Comparison of ENCODE assay signal across 39 cellular contexts in genomic region chr1:19955529-19956170, GRCh38. TPM values are rescaled to one million over a fixed set of nuclear protein-coding genes. Genes with fewer than 3 reads are reported as not detected.
"Had no signal": no experiment of that assay in that cellular context is flagged by ENCODE, and none has a peak within 500 bp of the region (broad histone marks: within the 10 kb centered on the region; RNA-seq: fewer than 3 reads in every experiment).

No MANE protein-coding gene starts in this region.

- H3K4me3 Mint-ChIP-seq: activated B cell treated with CpG ODN at 0.5 μM for 24 hours; activated CD8-positive, alpha-beta T cell treated with anti-CD3 and anti-CD28 coated beads for 36 hours; activated T-cell treated with anti-CD3 and anti-CD28 coated beads, Interleukin-2, amount 50 U/mL, for 4 hours; activated T-helper 17 cell treated with anti-CD3 and anti-CD28 coated beads, Interleukin-2, amount 50 U/mL, for 72 hours; effector memory CD8-positive, alpha-beta T cell; immature natural killer cell; mesothelial cell of epicardium; naive B cell; nephron progenitor cell; type B pancreatic cell had no signal

- H3K4me3 ChIP-seq: gastroesophageal sphincter, ovary, skin epidermis, testis, uterus had no signal

- H3K4me1 Mint-ChIP-seq: activated T-helper 17 cell treated with anti-CD3 and anti-CD28 coated beads, Interleukin-2, amount 50 U/mL, for 72 hours; immature natural killer cell; nephron progenitor cell had no signal

- H3K9me3 Mint-ChIP-seq: activated CD8-positive, alpha-beta T cell treated with anti-CD3 and anti-CD28 coated beads for 36 hours; activated T-cell treated with anti-CD3 and anti-CD28 coated beads, Interleukin-2, amount 50 U/mL, for 4 hours; activated T-helper 17 cell treated with anti-CD3 and anti-CD28 coated beads, Interleukin-2, amount 50 U/mL, for 72 hours; effector memory CD8-positive, alpha-beta T cell had no signal

- H3K36me3 Mint-ChIP-seq: immature natural killer cell, mesothelial cell of epicardium, type B pancreatic cell had no signal

- DNase-seq: activated B cell treated with CpG ODN at 0.5 μM for 24 hours; activated CD4-positive, alpha-beta T cell treated with anti-CD3 and anti-CD28 coated beads, Interleukin-2, amount 50 U/mL, for 1 hour; activated CD8-positive, alpha-beta T cell treated with anti-CD3 and anti-CD28 coated beads for 36 hours; activated gamma-delta T cell treated with Interleukin-2 at 50 U/mL for 16 hours; activated naive CD4-positive, alpha-beta T cell treated with anti-CD3 and anti-CD28 coated beads, Interleukin-2, amount 50 U/mL, for 16 hours; activated T-cell treated with anti-CD3 and anti-CD28 coated beads, Interleukin-2, amount 50 U/mL, for 4 hours; amniotic stem cell; brain microvascular endothelial cell; caudate nucleus; cortex of kidney; effector memory CD8-positive, alpha-beta T cell; hippocampal formation; immature natural killer cell; kidney; left colon; mammary epithelial cell; naive B cell; nephron progenitor cell; ovary; stimulated activated CD4-positive, alpha-beta T cell treated with anti-CD3 and anti-CD28 coated beads, Interleukin-12 subunit alpha, Interleukin-12 subunit beta, amount 100 ng/mL, for 4 hours; stimulated activated CD4-positive, alpha-beta T cell treated with anti-CD3 and anti-CD28 coated beads, Interleukin-4, amount 100 ng/mL, for 1 hour; stimulated activated naive CD8-positive, alpha-beta T cell treated with anti-CD3 and anti-CD28 coated beads, Interleukin-15, Interleukin-2, amounts not matched to agents 100 U/mL and 50 U/mL, for 24 hours; T1000; testis; uterus had no signal

- ATAC-seq: activated CD8-positive, alpha-beta T cell treated with anti-CD3 and anti-CD28 coated beads for 36 hours; activated T-cell treated with anti-CD3 and anti-CD28 coated beads, Interleukin-2, amount 50 U/mL, for 4 hours; activated T-helper 17 cell treated with anti-CD3 and anti-CD28 coated beads, Interleukin-2, amount 50 U/mL, for 72 hours; effector memory CD8-positive, alpha-beta T cell; gastroesophageal sphincter; left colon; sciatic nerve; stimulated activated naive CD8-positive, alpha-beta T cell treated with anti-CD3 and anti-CD28 coated beads, Interleukin-15, Interleukin-2, amounts not matched to agents 100 U/mL and 50 U/mL, for 24 hours had no signal

- H3K27ac Mint-ChIP-seq: activated B cell treated with CpG ODN at 0.5 μM for 24 hours; activated CD8-positive, alpha-beta T cell treated with anti-CD3 and anti-CD28 coated beads for 36 hours; activated T-helper 17 cell treated with anti-CD3 and anti-CD28 coated beads, Interleukin-2, amount 50 U/mL, for 72 hours; effector memory CD8-positive, alpha-beta T cell; immature natural killer cell; mesothelial cell of epicardium; nephron progenitor cell; progenitor cell of endocrine pancreas; type B pancreatic cell had no signal

RNA-seq across cellular contexts. Expression of gene PLA2G2A, which starts 23.8 kb away (rescaled TPM):
- total RNA-seq: activated B cell treated with CpG ODN at 0.5 μM for 24 hours; activated CD8-positive, alpha-beta T cell treated with anti-CD3 and anti-CD28 coated beads for 36 hours; activated T-helper 17 cell treated with anti-CD3 and anti-CD28 coated beads, Interleukin-2, amount 50 U/mL, for 72 hours; astrocyte; chondrocyte; endothelial cell of umbilical vein; fibroblast of lung; fibroblast of villous mesenchyme; mammary epithelial cell; renal cortical epithelial cell had no signal

RNA-seq across cellular contexts. Expression of gene PLA2G2E, which starts 32.2 kb away (rescaled TPM):
- total RNA-seq: activated B cell treated with CpG ODN at 0.5 μM for 24 hours; activated CD8-positive, alpha-beta T cell treated with anti-CD3 and anti-CD28 coated beads for 36 hours; activated T-cell treated with anti-CD3 and anti-CD28 coated beads, Interleukin-2, amount 50 U/mL, for 4 hours; activated T-helper 17 cell treated with anti-CD3 and anti-CD28 coated beads, Interleukin-2, amount 50 U/mL, for 72 hours; astrocyte; chondrocyte; endothelial cell of umbilical vein; fibroblast of lung; fibroblast of villous mesenchyme; gastroesophageal sphincter; kidney; left colon; liver; mammary epithelial cell; mesothelial cell of epicardium; ovary; progenitor cell of endocrine pancreas; renal cortical epithelial cell; sciatic nerve; testis; uterus had no signal
